Comparison of ENCODE assay signal across 9 cellular contexts in the genomic region with DNA sequence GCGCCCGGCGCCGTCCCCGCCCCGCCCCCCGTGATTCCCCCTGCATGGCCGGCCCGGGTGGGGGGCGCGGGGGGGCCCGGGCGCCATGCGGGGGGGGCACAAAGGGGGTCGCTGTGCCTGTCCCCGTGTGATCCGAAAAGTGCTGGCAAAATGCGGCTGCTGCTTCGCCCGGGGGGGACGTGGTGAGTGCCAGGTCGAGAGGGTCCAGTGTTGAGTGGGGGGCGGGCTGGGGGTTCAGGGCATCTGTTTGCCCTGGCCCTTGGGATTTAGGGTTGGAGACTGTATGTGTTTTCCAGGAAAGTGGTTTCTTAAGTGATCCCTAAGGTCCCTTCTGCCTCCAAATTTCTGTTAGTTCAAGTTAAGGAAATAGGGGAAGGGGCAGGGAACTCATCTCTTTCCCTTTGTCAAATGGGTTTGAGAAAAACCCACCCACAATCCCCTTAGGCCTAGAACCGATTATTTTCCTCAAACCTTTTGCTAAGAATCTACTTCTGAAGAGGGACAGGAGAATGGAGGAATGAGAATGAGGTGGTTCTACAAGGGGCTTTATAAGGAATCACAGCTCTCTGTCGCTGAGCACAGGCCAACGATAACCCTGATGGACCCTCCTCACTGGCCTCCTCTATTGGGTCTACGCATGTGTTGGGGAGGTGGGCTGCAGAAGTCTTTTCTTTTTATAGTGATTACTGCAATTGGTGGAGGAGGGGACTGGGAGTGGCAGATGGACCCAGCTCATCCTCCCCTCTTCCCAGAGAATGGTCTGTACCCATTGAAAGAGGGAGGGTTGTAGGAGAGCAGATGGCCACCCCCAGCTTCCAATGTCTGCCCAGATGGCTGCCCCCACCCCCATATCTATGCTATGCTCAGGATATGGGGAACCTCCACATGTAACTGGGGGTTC.
A peak's percentile ranks its signal among the peaks of the same experiment; 100 is the strongest.
DNase-seq lines count a peak whose midpoint lies in the region; ATAC-seq and TF ChIP-seq lines count a peak whose summit lies in the region.
"Had no signal": no experiment of that assay in that cellular context is flagged by ENCODE, and none has a peak within 500 bp of the region (broad histone marks: within the 10 kb centered on the region; RNA-seq: fewer than 3 reads in every experiment).

No MANE protein-coding gene starts in this region.

- H3K27me3 Mint-ChIP-seq in T-helper 2 cell treated with Interferon-gamma antibody and Interleukin-4, amounts not matched to agents 5 μg/mL and 100 μg/mL, for 36 hours (ENCODE audit: low read depth), result peaks cover 39% of the 10 kb centered on the region

- peaks cover 5% of the 10 kb centered on the region for H3K4me1 ChIP-seq in iPS DF 6.9 (ENCODE audit: control insufficient read depth, insufficient read depth, low read length)

- H3K27me3 ChIP-seq in iPS DF 6.9 (ENCODE audit: control insufficient read depth, insufficient read depth, low read length), result peaks cover 4% of the 10 kb centered on the region; the same call in 1 of the 2 replicates

- H3K36me3 ChIP-seq in iPS DF 6.9 (ENCODE audit: control insufficient read depth, insufficient read depth, low read length), result no peaks in the 10 kb centered on the region; the same call in 1 of the 2 replicates

- no CpG with 5 or more reads among the region's 27 CpGs for WGBS in iPS DF 6.9 (ENCODE audit: insufficient coverage, insufficient read length)

- H3K27ac ChIP-seq in VCaP (peak overlapping the region; percentile 79; the same call in 1 of the 2 replicates), iPS DF 6.9 (ENCODE audit: low read length) (no peak overlapping the region), substantia nigra (ENCODE audit: low read depth, low read length, poor library complexity, severe bottlenecking) (peak overlapping the region; percentile 68)

- TF ChIP-seq CTCF in VCaP (conservative IDR thresholded peaks at IDR 0.05), result no peak

- no peaks in the 10 kb centered on the region for H3K9me3 Mint-ChIP-seq in T-helper 2 cell treated with Interferon-gamma antibody and Interleukin-4, amounts not matched to agents 5 μg/mL and 100 μg/mL, for 36 hours

- H3K4me3 ChIP-seq in iPS DF 6.9 (ENCODE audit: low read length), result peak overlapping the region; percentile 73; the same call in 1 of the 2 replicates

- H3K9me3 ChIP-seq in iPS DF 6.9 (ENCODE audit: control insufficient read depth, insufficient read depth, low read length), result no peaks in the 10 kb centered on the region

- no peak overlapping the region for H3K27ac Mint-ChIP-seq in T-helper 2 cell treated with Interferon-gamma antibody and Interleukin-4, amounts not matched to agents 5 μg/mL and 100 μg/mL, for 36 hours

- ATAC-seq in GM21423 (IDR thresholded peaks at IDR 0.05; ENCODE audit: unreplicated experiment) (no peak), HG03159 (IDR thresholded peaks at IDR 0.05; ENCODE audit: unreplicated experiment) (no peak)

- no peak for DNase-seq in T-helper 2 cell treated with Interferon-gamma antibody and Interleukin-4, amounts not matched to agents 5 μg/mL and 100 μg/mL, for 36 hours (ENCODE audit: low spot score)
- DNase-seq in T-helper 2 cell (no peak), iPS DF 6.9 (ENCODE audit: low read depth, low spot score) (no peak), substantia nigra (lab: John Stamatoyannopoulos, UW) (peak in 2 of 49 donors; percentile 24 to 74), COLO829 (ENCODE audit: low spot score) (no peak)
- DNase-seq: AML-193 had no signal

- H3K36me3 Mint-ChIP-seq in T-helper 2 cell treated with Interferon-gamma antibody and Interleukin-4, amounts not matched to agents 5 μg/mL and 100 μg/mL, for 36 hours (ENCODE audit: low read depth), result peaks cover 3% of the 10 kb centered on the region

- peaks cover 6% of the 10 kb centered on the region for H3K4me1 Mint-ChIP-seq in T-helper 2 cell treated with Interferon-gamma antibody and Interleukin-4, amounts not matched to agents 5 μg/mL and 100 μg/mL, for 36 hours (ENCODE audit: low read depth)

- H3K4me3 Mint-ChIP-seq in T-helper 2 cell treated with Interferon-gamma antibody and Interleukin-4, amounts not matched to agents 5 μg/mL and 100 μg/mL, for 36 hours, result peak overlapping the region; percentile 56
